11 cellular contexts compared by ENCODE assay signal in the genomic region with DNA sequence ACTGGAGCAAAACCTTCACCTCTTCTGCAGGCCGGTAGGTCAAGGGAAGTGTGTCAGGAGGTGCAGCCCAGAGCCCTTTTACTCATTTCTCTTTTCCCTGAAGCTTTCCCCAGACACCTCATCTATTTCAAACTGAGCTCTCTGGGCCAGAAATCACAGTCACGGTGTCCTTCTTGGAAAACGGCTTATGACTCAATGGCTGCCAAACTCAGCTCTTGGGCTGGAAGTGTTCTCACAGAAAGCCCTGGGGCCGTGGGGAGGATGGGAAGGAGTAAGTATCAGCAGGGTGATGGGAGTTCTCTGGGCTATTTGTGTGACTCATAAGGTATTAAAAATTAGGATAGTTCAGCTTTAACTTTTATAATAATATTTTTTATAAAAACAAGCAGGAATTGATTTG.
DNase-seq lines count a peak whose midpoint lies in the region; ATAC-seq and TF ChIP-seq lines count a peak whose summit lies in the region.
"Had no signal": no experiment of that assay in that cellular context is flagged by ENCODE, and none has a peak within 500 bp of the region (broad histone marks: within the 10 kb centered on the region; RNA-seq: fewer than 3 reads in every experiment).

No MANE protein-coding gene starts in this region.

- no peak for TF ChIP-seq CTCF in WERI-Rb-1 (IDR thresholded peaks at IDR 0.05; ENCODE audit: low read depth, low read length)

- peaks cover 45% of the 10 kb centered on the region for H3K27me3 ChIP-seq in WERI-Rb-1 (ENCODE audit: insufficient read depth, low read depth, severe bottlenecking)

- peak; percentile 55 to 94 for ATAC-seq in left cardiac atrium

- H3K9me3 ChIP-seq in WERI-Rb-1 (ENCODE audit: severe bottlenecking): no peaks in the 10 kb centered on the region

- no peaks in the 10 kb centered on the region for H3K36me3 ChIP-seq in WERI-Rb-1

- H3K4me3 ChIP-seq in WERI-Rb-1 (ENCODE audit: low read depth, low read length): no peak overlapping the region

- DNase-seq in GM03348 (ENCODE audit: low spot score) (peak; percentile 53), amniotic stem cell (lab: John Stamatoyannopoulos, UW) (peak; percentile 68), left cardiac atrium (peak; percentile 48), smooth muscle cell of the brain vasculature (ENCODE audit: low read depth, low spot score) (peak; percentile 62), WERI-Rb-1 (no peak), NCI-H446 (lab: John Stamatoyannopoulos, UW) (no peak), SIG-M5 (lab: John Stamatoyannopoulos, UW) (no peak)
- no peak for DNase-seq in effector CD8-positive, alpha-beta T cell (lab: John Stamatoyannopoulos, UW)
- DNase-seq: Calu3, NCI-H524 had no signal

- no peak overlapping the region for H3K27ac ChIP-seq in WERI-Rb-1
- H3K27ac ChIP-seq: VCaP had no signal

- intact Hi-C loops in left cardiac atrium (cut with DNase I): no loop called here

Comparison
In these comparisons a context has a peak if more than half of its experiments do, and no peak if none do; other contexts are left out.
1. DNase-seq: peak in GM03348 (single experiment), amniotic stem cell (single experiment), left cardiac atrium (single experiment) and smooth muscle cell of the brain vasculature (single experiment); none in effector CD8-positive, alpha-beta T cell (single experiment), WERI-Rb-1 (single experiment), NCI-H446 (0 of 2) and SIG-M5 (single experiment).